In the genomic region with DNA sequence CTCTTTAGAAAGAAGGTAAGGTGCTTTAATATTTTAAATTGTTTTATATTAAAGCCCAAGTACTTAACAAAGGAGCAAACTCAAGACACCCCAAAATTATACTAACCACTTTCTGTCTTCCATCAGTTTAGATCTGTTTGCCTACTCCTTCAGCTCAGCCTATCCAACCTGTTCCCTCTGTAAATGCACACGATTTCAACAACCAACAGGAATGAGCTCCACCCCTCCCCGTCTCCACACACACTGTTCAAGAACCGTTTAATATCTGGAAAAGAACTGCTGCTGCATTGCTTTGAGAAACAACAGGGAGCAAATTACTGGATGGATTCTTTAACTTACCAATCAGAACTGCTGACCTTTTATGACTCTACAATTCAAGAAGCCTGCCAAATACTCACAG, we compare ENCODE assay signal across 24 cellular contexts.
"Had no signal": no experiment of that assay in that cellular context is flagged by ENCODE, and none has a peak within 500 bp of the region (broad histone marks: within the 10 kb centered on the region; RNA-seq: fewer than 3 reads in every experiment).

No MANE protein-coding gene starts in this region.

- H3K9me3 ChIP-seq: breast epithelium had no signal

- DNase-seq: activated B cell treated with CpG ODN at 0.5 μM for 24 hours; activated CD4-positive, alpha-beta memory T cell treated with anti-CD3 and anti-CD28 coated beads for 36 hours; activated CD4-positive, alpha-beta T cell treated with anti-CD3 and anti-CD28 coated beads for 1 hour; activated CD4-positive, alpha-beta T cell treated with anti-CD3 and anti-CD28 coated beads, Interleukin-2, amount 10 ng/mL, durations not matched to agents 24 days and 14 days; activated CD8-positive, alpha-beta memory T cell treated with anti-CD3 and anti-CD28 coated beads for 24 hours; activated effector memory CD4-positive, alpha-beta T cell treated with anti-CD3 and anti-CD28 coated beads, Interleukin-2, amount 50 U/mL, for 16 hours; activated naive CD4-positive, alpha-beta T cell treated with Interleukin-2 at 50 U/mL for 16 hours; activated naive CD8-positive, alpha-beta T cell treated with anti-CD3 and anti-CD28 coated beads, Interleukin-2, amount 10 ng/mL, durations not matched to agents 7 days and 5 days; activated T-cell treated with anti-CD3 and anti-CD28 coated beads, Interleukin-2, amount 50 U/mL, for 4 hours; aorta; caudate nucleus; KG1; NCI-H1048; NCI-H146; NCI-H1930; NCI-H446; NCI-H524; NCI-H748 treated with DMSO at 0.1 percent for 48 hours; SIG-M5; T-cell; T-helper 2 cell; T1000 had no signal

- H3K27ac ChIP-seq: breast epithelium had no signal

- H3K36me3 ChIP-seq: breast epithelium had no signal

- H3K4me1 ChIP-seq: breast epithelium had no signal

- H3K4me3 ChIP-seq: breast epithelium had no signal

- FAIRE-seq: TTC549 had no signal

- H3K27me3 ChIP-seq: breast epithelium had no signal
